Comparison of ENCODE assay signal across 15 cellular contexts in genomic region chr7:140771826-140772225, GRCh38.
"Had no signal": no experiment of that assay in that cellular context is flagged by ENCODE, and none has a peak within 500 bp of the region (broad histone marks: within the 10 kb centered on the region; RNA-seq: fewer than 3 reads in every experiment).

No MANE protein-coding gene starts in this region.

- H3K4me3 Mint-ChIP-seq: naive B cell had no signal

- H3K9me3 ChIP-seq: heart left ventricle had no signal

- H3K4me3 ChIP-seq: coronary artery, heart left ventricle, smooth muscle cell, tibial nerve had no signal

- H3K27ac ChIP-seq: coronary artery, heart left ventricle, tibial nerve had no signal

- H3K4me1 Mint-ChIP-seq: naive B cell had no signal

- H3K27me3 Mint-ChIP-seq: naive B cell had no signal

- H3K4me1 ChIP-seq: tibial nerve had no signal

- DNase-seq: central memory CD4-positive, alpha-beta T cell; effector CD4-positive, alpha-beta T cell; foreskin melanocyte; heart left ventricle; hippocampal formation; left colon; left ventricle myocardium superior; midbrain; naive B cell; right cardiac atrium; stimulated activated CD4-positive, alpha-beta T cell treated with anti-CD3 and anti-CD28 coated beads, Interleukin-2, amount 100 ng/mL, for 48 hours; stimulated activated naive CD4-positive, alpha-beta T cell treated with Interleukin-2 at 50 U/mL for 16 hours had no signal

- H3K27me3 ChIP-seq: heart left ventricle, tibial nerve had no signal

- H3K4me2 ChIP-seq: smooth muscle cell had no signal

- ATAC-seq: heart left ventricle, left colon, left ventricle myocardium superior, right cardiac atrium had no signal
